In genomic region chr21:41817228-41817627, GRCh38 we compare ENCODE assay signal across 8 cellular contexts. TPM values are rescaled to one million over a fixed set of nuclear protein-coding genes. Genes with fewer than 3 reads are reported as not detected.
DNase-seq lines count a peak whose midpoint lies in the region; ATAC-seq and TF ChIP-seq lines count a peak whose summit lies in the region.

No MANE protein-coding gene starts in this region.

- no peak overlapping the region for H3K23ac ChIP-seq in neuronal stem cell (ENCODE audit: low read depth, low read length, poor library complexity)

- no peak overlapping the region for H4K91ac ChIP-seq in neuronal stem cell (ENCODE audit: low read depth, low read length, poor library complexity)

- H2AK5ac ChIP-seq in neuronal stem cell (ENCODE audit: low read depth, low read length) = no peak overlapping the region

- H3K27ac ChIP-seq in foreskin keratinocyte (no peak overlapping the region), neuronal stem cell (replicated peaks; ENCODE audit: low read length) (no peak overlapping the region)

- H3K18ac ChIP-seq in neuronal stem cell (ENCODE audit: low read length) = no peak overlapping the region

- TF ChIP-seq CTCF in foreskin keratinocyte (conservative IDR thresholded peaks at IDR 0.05) (peak; percentile 90), omental fat pad (IDR thresholded peaks at IDR 0.05) (no peak)

- no peak overlapping the region for H4K8ac ChIP-seq in neuronal stem cell (ENCODE audit: low read depth, low read length)

- no peaks in the 10 kb centered on the region for H3K9me3 ChIP-seq in neuronal stem cell (replicated peaks in 1 of 2; ENCODE audit: control insufficient read depth in 2 of 2, insufficient read depth in 1 of 2, low read depth in 1 of 2, low read length in 2 of 2)

- H3K36me3 ChIP-seq in H7 (replicated peaks; ENCODE audit: control insufficient read depth, insufficient read depth, low read length) (peaks cover 4% of the 10 kb centered on the region), neuronal stem cell (replicated peaks in 1 of 2; ENCODE audit: control insufficient read depth in 2 of 2, insufficient read depth in 2 of 2, low read length in 2 of 2) (peaks cover 5 to 22% of the 10 kb centered on the region in 2 donors)

- H2AFZ ChIP-seq in neuronal stem cell (ENCODE audit: low read length) = no peak overlapping the region

- no peak overlapping the region for H2BK5ac ChIP-seq in neuronal stem cell (ENCODE audit: low read length)

- H3K4me3 ChIP-seq in H7 (ENCODE audit: insufficient read depth, low read depth, low read length) = no peak overlapping the region
- H3K4me3 ChIP-seq in neuronal stem cell (ENCODE audit: low read length in 2 of 2) = no peak overlapping the region

- H3K27me3 ChIP-seq in H7 (ENCODE audit: control insufficient read depth, insufficient read depth, low read length) = no peaks in the 10 kb centered on the region
- H3K27me3 ChIP-seq in foreskin keratinocyte = no peaks in the 10 kb centered on the region
- no peaks in the 10 kb centered on the region for H3K27me3 ChIP-seq in neuronal stem cell (ENCODE audit: control insufficient read depth in 3 of 3, insufficient read depth in 3 of 3, low read depth in 1 of 3, low read length in 3 of 3)

- ATAC-seq in foreskin keratinocyte (peak; percentile 69), omental fat pad (ENCODE audit: low FRiP score) (no peak)

- H2BK12ac ChIP-seq in neuronal stem cell (ENCODE audit: low read length) = no peak overlapping the region

- H3K4me1 Mint-ChIP-seq in activated T-helper 2 cell treated with anti-CD3 and anti-CD28 coated beads, Interferon-gamma antibody, Interleukin-2, Interleukin-4, amounts not matched to agents 10 μg/mL and 5 μg/mL and 100 μg/mL, durations not matched to agents 14 hours and 24 hours and 36 hours (ENCODE audit: low read depth) = no peaks in the 10 kb centered on the region

- intact Hi-C loops in activated T-helper 2 cell treated with anti-CD3 and anti-CD28 coated beads, Interferon-gamma antibody, Interleukin-2, Interleukin-4, amounts not matched to agents 10 μg/mL and 5 μg/mL and 100 μg/mL, durations not matched to agents 14 hours and 24 hours and 36 hours (cut with micrococcal nuclease) = loop anchor here (2.0 kb wide), 1 partner anchor 292 kb away; no protein-coding TSS in a partner anchor

- peaks cover 2% of the 10 kb centered on the region for H3K79me1 ChIP-seq in neuronal stem cell (ENCODE audit: low read depth, low read length)

- WGBS in neuronal stem cell (ENCODE audit: extremely low coverage in 2 of 2, insufficient read length in 2 of 2, insufficient replicate concordance in 1 of 2), 2 donors = no CpG with 5 or more reads among the region's 3 CpGs

- H3K4me2 ChIP-seq in neuronal stem cell (ENCODE audit: insufficient read depth, low read length, poor library complexity, severe bottlenecking) = no peak overlapping the region

- no peak overlapping the region for H3K14ac ChIP-seq in neuronal stem cell (ENCODE audit: low read length)

- H2BK120ac ChIP-seq in neuronal stem cell (ENCODE audit: low read depth, low read length) = no peak overlapping the region

- no peak overlapping the region for H3K27ac Mint-ChIP-seq in activated T-helper 2 cell treated with anti-CD3 and anti-CD28 coated beads, Interferon-gamma antibody, Interleukin-2, Interleukin-4, amounts not matched to agents 10 μg/mL and 5 μg/mL and 100 μg/mL, durations not matched to agents 14 hours and 24 hours and 36 hours

- H3K9ac ChIP-seq in neuronal stem cell (ENCODE audit: low read depth, low read length, poor library complexity) = no peak overlapping the region

- H3K9me3 Mint-ChIP-seq in activated T-helper 2 cell treated with anti-CD3 and anti-CD28 coated beads, Interferon-gamma antibody, Interleukin-2, Interleukin-4, amounts not matched to agents 10 μg/mL and 5 μg/mL and 100 μg/mL, durations not matched to agents 14 hours and 24 hours and 36 hours = no peaks in the 10 kb centered on the region

- no peaks in the 10 kb centered on the region for H3K27me3 Mint-ChIP-seq in activated T-helper 2 cell treated with anti-CD3 and anti-CD28 coated beads, Interferon-gamma antibody, Interleukin-2, Interleukin-4, amounts not matched to agents 10 μg/mL and 5 μg/mL and 100 μg/mL, durations not matched to agents 14 hours and 24 hours and 36 hours (ENCODE audit: low read depth)

- H3K4me3 Mint-ChIP-seq in activated T-helper 2 cell treated with anti-CD3 and anti-CD28 coated beads, Interferon-gamma antibody, Interleukin-2, Interleukin-4, amounts not matched to agents 10 μg/mL and 5 μg/mL and 100 μg/mL, durations not matched to agents 14 hours and 24 hours and 36 hours (ENCODE audit: low read depth) = no peak overlapping the region

- no peak overlapping the region for H3K4ac ChIP-seq in neuronal stem cell (ENCODE audit: low read length)

- H3K4me1 ChIP-seq in foreskin keratinocyte = no peaks in the 10 kb centered on the region
- H3K4me1 ChIP-seq in neuronal stem cell (ENCODE audit: control insufficient read depth in 2 of 2, insufficient read depth in 1 of 2, low read depth in 1 of 2, low read length in 2 of 2) = no peaks in the 10 kb centered on the region

- H2BK15ac ChIP-seq in neuronal stem cell (ENCODE audit: low read length) = no peak overlapping the region

- H3K36me3 Mint-ChIP-seq in activated T-helper 2 cell treated with anti-CD3 and anti-CD28 coated beads, Interferon-gamma antibody, Interleukin-2, Interleukin-4, amounts not matched to agents 10 μg/mL and 5 μg/mL and 100 μg/mL, durations not matched to agents 14 hours and 24 hours and 36 hours (ENCODE audit: low read depth) = peaks cover 8% of the 10 kb centered on the region

- DNase-seq in DMS114 treated with DMSO at 0.1 percent for 48 hours (lab: John Stamatoyannopoulos, UW; ENCODE audit: unreplicated experiment) (peak; percentile 29), H7 (peak; percentile 91), NCI-H2196 treated with DMSO at 0.1 percent for 48 hours (lab: John Stamatoyannopoulos, UW; ENCODE audit: unreplicated experiment) (peak; percentile 55), foreskin keratinocyte (peak; percentile 18 to 48), neuronal stem cell (ENCODE audit: low spot score) (peak; percentile 32), omental fat pad (ENCODE audit: low spot score) (no peak)
- peak; percentile 10 to 28 for DNase-seq in activated CD4-positive, alpha-beta T cell treated with anti-CD3 and anti-CD28 coated beads, Interleukin-2, amount 50 U/mL, for 48 hours
- no peak for DNase-seq in activated T-helper 2 cell treated with anti-CD3 and anti-CD28 coated beads, Interferon-gamma antibody, Interleukin-2, Interleukin-4, amounts not matched to agents 10 μg/mL and 5 μg/mL and 100 μg/mL, durations not matched to agents 14 hours and 24 hours and 36 hours (ENCODE audit: low spot score)

RNA-seq across cellular contexts. Expression of gene RIPK4, which starts 50.4 kb away (rescaled TPM):
- total RNA-seq in H7 (2014; rRNA removed; shearing (Covaris generic)) = 10.5 and 11.7 TPM in 2 replicates
- total RNA-seq in foreskin keratinocyte (33.2 and 40.9 TPM in 2 replicates), omental fat pad (10 to 100 TPM in 1 of 4 donors, 1 to 10 TPM in 2, not detected in 1; 2.5 to 17.7 (median 4.9) TPM)
- polyA plus RNA-seq in foreskin keratinocyte = 18.9 and 23.8 TPM in 2 replicates
- 0.47 TPM for polyA plus RNA-seq in neuronal stem cell (2013, experiment 1 of 2)
- 0.46 TPM for polyA plus RNA-seq in neuronal stem cell (2013, experiment 2 of 2)
- not detected in 2 replicates for total RNA-seq in activated T-helper 2 cell treated with anti-CD3 and anti-CD28 coated beads, Interferon-gamma antibody, Interleukin-2, Interleukin-4, amounts not matched to agents 10 μg/mL and 5 μg/mL and 100 μg/mL, durations not matched to agents 14 hours and 24 hours and 36 hours

Comparison
In these comparisons a context has a peak if more than half of its experiments do, and no peak if none do; other contexts are left out.
1. DNase-seq: peak in DMS114 treated with DMSO at 0.1 percent for 48 hours (single experiment), H7 (single experiment), NCI-H2196 treated with DMSO at 0.1 percent for 48 hours (single experiment), activated CD4-positive, alpha-beta T cell treated with anti-CD3 and anti-CD28 coated beads, Interleukin-2, amount 50 U/mL, for 48 hours (2 of 2), foreskin keratinocyte (2 of 2) and neuronal stem cell (single experiment); none in activated T-helper 2 cell treated with anti-CD3 and anti-CD28 coated beads, Interferon-gamma antibody, Interleukin-2, Interleukin-4, amounts not matched to agents 10 μg/mL and 5 μg/mL and 100 μg/mL, durations not matched to agents 14 hours and 24 hours and 36 hours (single experiment) and omental fat pad (single experiment).